Comparison of ENCODE assay signal across 17 cellular contexts in genomic region chr5:84239509-84239908, GRCh38.
DNase-seq lines count a peak whose midpoint lies in the region; ATAC-seq, FAIRE-seq and TF ChIP-seq lines count a peak whose summit lies in the region.
"Had no signal": no experiment of that assay in that cellular context is flagged by ENCODE, and none has a peak within 500 bp of the region (broad histone marks: within the 10 kb centered on the region; RNA-seq: fewer than 3 reads in every experiment).

No MANE protein-coding gene starts in this region.

- H2BK120ac ChIP-seq in IMR-90 (ENCODE audit: low read depth, low read length) = no peak overlapping the region

- peaks cover 6% of the 10 kb centered on the region for H3K4me1 ChIP-seq in IMR-90 (ENCODE audit: control insufficient read depth, insufficient read depth, low read length)

- peak; percentile 63 for DNase-seq in AG10803 (ENCODE audit: low read depth)
- peak; percentile 70 for DNase-seq in IMR-90
- DNase-seq in bronchial epithelial cell (ENCODE audit: low read depth) = peak; percentile 85
- peak; percentile 87 for DNase-seq in iris pigment epithelial cell (ENCODE audit: low read depth)
- no peak for DNase-seq in activated T-cell treated with anti-CD3 and anti-CD28 coated beads, Interleukin-2, amount 50 U/mL, for 48 hours
- no peak for DNase-seq in HEK293T (ENCODE audit: extremely low spot score)
- DNase-seq in Calu3 = no peak
- DNase-seq: activated effector memory CD4-positive, alpha-beta T cell treated with anti-CD3 and anti-CD28 coated beads, Interleukin-2, amount 50 U/mL, for 16 hours; C1 segment of cervical spinal cord; DMS79 treated with DMSO at 0.1 percent for 48 hours; effector memory CD4-positive, alpha-beta T cell; head of caudate nucleus; MV-4-11; NCI-H2171; SHP77 treated with DMSO at 0.1 percent for 48 hours had no signal

- no peak overlapping the region for H3K56ac ChIP-seq in IMR-90 (ENCODE audit: extremely low read depth, insufficient read depth, low read length)

- H4K8ac ChIP-seq in IMR-90 (ENCODE audit: low read depth in 2 of 2, low read length in 2 of 2) = no peak overlapping the region

- no peak overlapping the region for H2BK15ac ChIP-seq in IMR-90 (ENCODE audit: low read depth, low read length)

- in situ Hi-C loops in IMR-90 (cut with MboI; ENCODE audit: low sequenced_read_pairs) = no loop called here

- H3K4me2 ChIP-seq in IMR-90 (ENCODE audit: low read depth, low read length) = peak overlapping the region; percentile 25; the same call in 1 of the 2 replicates

- no peak overlapping the region for H3K18ac ChIP-seq in IMR-90 (ENCODE audit: low read depth, low read length)

- H3K9me3 Mint-ChIP-seq in Calu3 (ENCODE audit: low read depth, unreplicated experiment) = no peaks in the 10 kb centered on the region

- H3K27me3 ChIP-seq in IMR-90 (ENCODE audit: control insufficient read depth, insufficient read depth, low read length) (no peaks in the 10 kb centered on the region), bronchial epithelial cell (ENCODE audit: control insufficient read depth, insufficient read depth, low read length) (no peaks in the 10 kb centered on the region)

- no peak overlapping the region for H4K91ac ChIP-seq in IMR-90 (ENCODE audit: insufficient read depth, low read depth, low read length)

- no peaks in the 10 kb centered on the region for H3K9me3 ChIP-seq in IMR-90 (ENCODE audit: control insufficient read depth, insufficient read depth, low read length)

- H3K4me3 ChIP-seq in AG10803 (ENCODE audit: low read length) = no peak overlapping the region
- H3K4me3 ChIP-seq in IMR-90 (ENCODE audit: insufficient read depth, low read depth, low read length) = no peak overlapping the region
- no peak overlapping the region for H3K4me3 ChIP-seq in bronchial epithelial cell (ENCODE audit: low read depth, low read length)

- no peaks in the 10 kb centered on the region for H4K20me1 ChIP-seq in IMR-90 (ENCODE audit: insufficient read depth, low read length)

- H3K14ac ChIP-seq in IMR-90 (replicated peaks; ENCODE audit: low read depth, low read length) = no peak overlapping the region

- dilution Hi-C loops in IMR-90 (cut with HindIII; ENCODE audit: low sequenced_read_pairs, unreplicated experiment) = no loop called here

- no peaks in the 10 kb centered on the region for H3K36me3 ChIP-seq in IMR-90 (ENCODE audit: control insufficient read depth, insufficient read depth, low read length)
- no peaks in the 10 kb centered on the region for H3K36me3 ChIP-seq in bronchial epithelial cell (ENCODE audit: control insufficient read depth, insufficient read depth, low read length)

- no peak overlapping the region for H2AK9ac ChIP-seq in IMR-90 (replicated peaks; ENCODE audit: low read depth, low read length, poor library complexity)

- BruUV-seq in IMR-90 (replicated peaks; lab: Mats Ljungman, UMichigan) (no TSS peak), Calu3 (replicated peaks; lab: Mats Ljungman, UMichigan) (no TSS peak)

- H3K27ac Mint-ChIP-seq in Calu3 (ENCODE audit: unreplicated experiment) = no peak overlapping the region
- H3K27ac Mint-ChIP-seq: progenitor cell of endocrine pancreas had no signal

- H3K27ac ChIP-seq in IMR-90 (ENCODE audit: insufficient read depth, low read length) = no peak overlapping the region

- TF ChIP-seq RAD21 in IMR-90 (IDR thresholded peaks at IDR 0.05; ENCODE audit: low read length) = no peak

- no peaks in the 10 kb centered on the region for H3K27me3 Mint-ChIP-seq in Calu3 (ENCODE audit: unreplicated experiment)

- POLR2A ChIA-PET in IMR-90 (lab: Charles Lee; ENCODE audit: unreplicated experiment) = no interaction called here
- POLR2A ChIA-PET in HEK293T (lab: Yijun Ruan, JAX) = no interaction called here

- H3K4me1 Mint-ChIP-seq in Calu3 (ENCODE audit: low read depth, unreplicated experiment) = peaks cover 8% of the 10 kb centered on the region

- TF ChIP-seq CTCF in AG10803 (conservative IDR thresholded peaks at IDR 0.05; ENCODE audit: low read length) (no peak), IMR-90 (conservative IDR thresholded peaks at IDR 0.05; ENCODE audit: low read depth, low read length) (no peak), bronchial epithelial cell (IDR thresholded peaks at IDR 0.05; ENCODE audit: insufficient read depth, low read length, severe bottlenecking) (no peak), Calu3 (IDR thresholded peaks at IDR 0.05; ENCODE audit: unreplicated experiment) (no peak)

- peaks cover 5 to 12% of the 10 kb centered on the region in 2 experiments; a peak in 3 of 4 replicates for H3K79me1 ChIP-seq in IMR-90 (ENCODE audit: low read depth in 1 of 2, low read length in 2 of 2)

- H3K4ac ChIP-seq in IMR-90 (ENCODE audit: low read depth, low read length) = no peak overlapping the region

- WGBS in IMR-90 (ENCODE audit: extremely low coverage in 2 of 2, insufficient read length in 1 of 2), 2 experiments = no CpG with 5 or more reads among the region's 2 CpGs

- H3K36me3 Mint-ChIP-seq in Calu3 (ENCODE audit: insufficient read depth, unreplicated experiment) = no peaks in the 10 kb centered on the region

- no peak overlapping the region for H2AFZ ChIP-seq in IMR-90 (replicated peaks; ENCODE audit: low read length, poor library complexity)

- no peak for FAIRE-seq in bronchial epithelial cell (lab: Jason Lieb, UNC)

- intact Hi-C loops in IMR-90 (cut with micrococcal nuclease) (no loop called here), Calu3 (cut with micrococcal nuclease; ENCODE audit: unreplicated experiment) (no loop called here)

- no peak for TF ChIP-seq POLR2A in IMR-90 (IDR thresholded peaks at IDR 0.05; ENCODE audit: low read depth, low read length)

- ATAC-seq in IMR-90 (ENCODE audit: low read depth) (peak; percentile 67), GM21717 (IDR thresholded peaks at IDR 0.05; ENCODE audit: unreplicated experiment) (no peak)

- no peak overlapping the region for H3K4me3 Mint-ChIP-seq in Calu3 (ENCODE audit: low read depth, unreplicated experiment)

- H3K9ac ChIP-seq in IMR-90 (ENCODE audit: low read depth, low read length) = no peak overlapping the region

- H3K23ac ChIP-seq in IMR-90 (ENCODE audit: low read depth, low read length) = no peak overlapping the region

- no peak overlapping the region for H4K5ac ChIP-seq in IMR-90 (ENCODE audit: low read depth, low read length)

- no peak overlapping the region for H2BK5ac ChIP-seq in IMR-90 (ENCODE audit: low read depth, low read length, poor library complexity, severe bottlenecking)

- H2BK20ac ChIP-seq in IMR-90 (ENCODE audit: low read depth, low read length) = no peak overlapping the region

- H3K9me1 ChIP-seq in IMR-90 (ENCODE audit: insufficient read depth, low read length) = peaks cover 3% of the 10 kb centered on the region; the same call in 1 of the 2 replicates

- CTCF ChIA-PET in IMR-90 (lab: Yijun Ruan, JAX) = no interaction called here
- CTCF ChIA-PET in HEK293T (lab: Yijun Ruan, JAX) = no interaction called here
- CTCF ChIA-PET in Calu3 (lab: Charles Lee) = no interaction called here

- no peak overlapping the region for H2AK5ac ChIP-seq in IMR-90 (ENCODE audit: low read depth, low read length)

TF ChIP-seq in IMR-90, 13 proteins besides CTCF, POLR2A, EP300 and RAD21:
- TF ChIP-seq, protein P1, sequence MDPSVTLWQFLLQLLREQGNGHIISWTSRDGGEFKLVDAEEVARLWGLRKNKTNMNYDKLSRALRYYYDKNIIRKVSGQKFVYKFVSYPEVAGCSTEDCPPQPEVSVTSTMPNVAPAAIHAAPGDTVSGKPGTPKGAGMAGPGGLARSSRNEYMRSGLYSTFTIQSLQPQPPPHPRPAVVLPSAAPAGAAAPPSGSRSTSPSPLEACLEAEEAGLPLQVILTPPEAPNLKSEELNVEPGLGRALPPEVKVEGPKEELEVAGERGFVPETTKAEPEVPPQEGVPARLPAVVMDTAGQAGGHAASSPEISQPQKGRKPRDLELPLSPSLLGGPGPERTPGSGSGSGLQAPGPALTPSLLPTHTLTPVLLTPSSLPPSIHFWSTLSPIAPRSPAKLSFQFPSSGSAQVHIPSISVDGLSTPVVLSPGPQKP (IDR thresholded peaks at IDR 0.05; ENCODE audit: borderline replicate concordance, low read depth, low read length) = no peak
- TF ChIP-seq CEBPB (IDR thresholded peaks at IDR 0.05; ENCODE audit: low read depth, low read length) (peak; percentile 62; the same call in 1 of the 2 replicates), NFE2L2 (IDR thresholded peaks at IDR 0.05; ENCODE audit: low read depth, low read length) (no peak), MXI1 (IDR thresholded peaks at IDR 0.05; ENCODE audit: borderline replicate concordance, low read depth, low read length) (no peak), FOS (IDR thresholded peaks at IDR 0.05; ENCODE audit: low read depth, low read length) (no peak), SMC3 (IDR thresholded peaks at IDR 0.05; ENCODE audit: low read depth, low read length) (no peak), MAZ (IDR thresholded peaks at IDR 0.05; ENCODE audit: borderline replicate concordance, low read depth, low read length) (no peak), BHLHE40 (IDR thresholded peaks at IDR 0.05; ENCODE audit: low read depth, low read length) (no peak)

TF ChIP-seq in HEK293T, 16 proteins besides CTCF, POLR2A, EP300 and RAD21:
- TF ChIP-seq SUZ12 (IDR thresholded peaks at IDR 0.05) (no peak), BHLHE40 (IDR thresholded peaks at IDR 0.05; ENCODE audit: borderline replicate concordance) (no peak), LEF1 (IDR thresholded peaks at IDR 0.05; ENCODE audit: borderline replicate concordance) (no peak), L3MBTL2 (conservative IDR thresholded peaks at IDR 0.05) (no peak), TARDBP (IDR thresholded peaks at IDR 0.05) (no peak), SP1 (IDR thresholded peaks at IDR 0.05) (no peak), ARNT (IDR thresholded peaks at IDR 0.05) (no peak), FOXM1 (IDR thresholded peaks at IDR 0.05; ENCODE audit: borderline replicate concordance) (no peak), FOXA1 (IDR thresholded peaks at IDR 0.05) (no peak)
- TF ChIP-seq, protein P2, sequence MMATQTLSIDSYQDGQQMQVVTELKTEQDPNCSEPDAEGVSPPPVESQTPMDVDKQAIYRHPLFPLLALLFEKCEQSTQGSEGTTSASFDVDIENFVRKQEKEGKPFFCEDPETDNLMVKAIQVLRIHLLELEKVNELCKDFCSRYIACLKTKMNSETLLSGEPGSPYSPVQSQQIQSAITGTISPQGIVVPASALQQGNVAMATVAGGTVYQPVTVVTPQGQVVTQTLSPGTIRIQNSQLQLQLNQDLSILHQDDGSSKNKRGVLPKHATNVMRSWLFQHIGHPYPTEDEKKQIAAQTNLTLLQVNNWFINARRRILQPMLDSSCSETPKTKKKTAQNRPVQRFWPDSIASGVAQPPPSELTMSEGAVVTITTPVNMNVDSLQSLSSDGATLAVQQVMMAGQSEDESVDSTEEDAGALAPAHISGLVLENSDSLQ (IDR thresholded peaks at IDR 0.05) = no peak

Comparison
In these comparisons a context has a peak if more than half of its experiments do, and no peak if none do; other contexts are left out.
1. DNase-seq: peak in AG10803 (single experiment), IMR-90 (single experiment), bronchial epithelial cell (single experiment) and iris pigment epithelial cell (single experiment); none in activated T-cell treated with anti-CD3 and anti-CD28 coated beads, Interleukin-2, amount 50 U/mL, for 48 hours (0 of 2), HEK293T (single experiment) and Calu3 (single experiment).